In the genomic region with DNA sequence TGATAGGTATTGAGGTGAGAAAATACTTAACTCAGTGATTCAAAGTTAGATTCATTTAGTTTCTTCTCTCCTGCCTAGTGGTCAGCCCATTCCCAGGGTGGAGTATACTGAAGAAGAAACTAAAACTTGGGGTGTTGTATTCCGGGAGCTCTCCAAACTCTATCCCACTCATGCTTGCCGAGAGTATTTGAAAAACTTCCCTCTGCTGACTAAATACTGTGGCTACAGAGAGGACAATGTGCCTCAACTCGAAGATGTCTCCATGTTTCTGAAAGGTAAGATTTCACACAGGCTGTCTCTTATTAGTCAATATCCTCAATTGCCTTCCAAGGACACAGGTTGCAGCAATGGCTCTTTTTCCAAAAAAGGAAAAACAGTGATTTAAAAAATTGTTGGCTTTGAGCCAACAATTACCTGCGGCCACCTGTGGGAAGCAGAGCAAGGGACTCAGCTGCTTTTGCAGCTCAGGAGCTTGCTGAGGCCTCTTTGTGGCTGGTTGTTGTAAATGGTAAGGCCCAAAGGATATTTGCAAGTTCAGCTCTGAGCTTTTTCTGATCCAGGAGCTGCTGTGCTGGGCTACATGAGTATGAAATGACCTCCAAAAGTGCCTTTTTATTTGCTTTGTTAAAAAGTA, we compare ENCODE assay signal across 1 cellular context.
TF ChIP-seq lines count a peak whose summit lies in the region.

No MANE protein-coding gene starts in this region.

TF ChIP-seq in liver, 16 proteins besides CTCF, POLR2A, EP300 and RAD21 (continued from another document):
- TF ChIP-seq NR2F2 (IDR thresholded peaks at IDR 0.05) (no peak), FOXA1 (IDR thresholded peaks at IDR 0.05) (no peak), HNF4G (IDR thresholded peaks at IDR 0.05) (no peak)
